1 cellular context compared by ENCODE assay signal in the genomic region with DNA sequence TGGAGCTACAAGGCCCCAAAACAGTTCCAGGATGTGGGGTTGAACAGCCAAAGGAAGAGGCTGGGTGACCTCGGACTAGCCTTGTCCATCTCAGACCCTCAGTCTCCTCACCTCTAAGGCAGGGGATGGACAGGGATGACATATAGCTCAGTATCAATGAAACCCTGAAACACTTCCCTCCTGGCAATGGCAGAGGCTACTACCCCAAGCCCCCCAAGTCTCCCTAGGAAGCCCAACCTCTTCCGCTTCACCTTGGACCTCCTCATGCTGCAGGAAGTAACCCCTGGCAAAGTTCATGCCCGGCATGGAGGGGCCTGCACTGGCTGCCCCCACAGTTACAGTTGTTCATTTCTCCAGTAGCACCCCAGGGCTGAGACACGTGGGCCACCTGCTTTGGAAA.
TF ChIP-seq lines count a peak whose summit lies in the region.

No MANE protein-coding gene starts in this region.

TF ChIP-seq in HepG2, 621 proteins besides CTCF, POLR2A, EP300 and RAD21:
- TF ChIP-seq PPARG (CRISPR knock-in tag; conservative IDR thresholded peaks at IDR 0.05) (no peak), KAT7 (CRISPR knock-in tag; IDR thresholded peaks at IDR 0.05; ENCODE audit: borderline replicate concordance) (no peak), BHLHE40 (IDR thresholded peaks at IDR 0.05; ENCODE audit: low read length) (no peak), AGO2 (optimal IDR thresholded peaks at IDR 0.05; ENCODE audit: low read depth, low read length) (peak; percentile 1), PRMT3 (CRISPR knock-in tag; IDR thresholded peaks at IDR 0.05; ENCODE audit: borderline replicate concordance, low read depth) (no peak)
- TF ChIP-seq, protein P1, sequence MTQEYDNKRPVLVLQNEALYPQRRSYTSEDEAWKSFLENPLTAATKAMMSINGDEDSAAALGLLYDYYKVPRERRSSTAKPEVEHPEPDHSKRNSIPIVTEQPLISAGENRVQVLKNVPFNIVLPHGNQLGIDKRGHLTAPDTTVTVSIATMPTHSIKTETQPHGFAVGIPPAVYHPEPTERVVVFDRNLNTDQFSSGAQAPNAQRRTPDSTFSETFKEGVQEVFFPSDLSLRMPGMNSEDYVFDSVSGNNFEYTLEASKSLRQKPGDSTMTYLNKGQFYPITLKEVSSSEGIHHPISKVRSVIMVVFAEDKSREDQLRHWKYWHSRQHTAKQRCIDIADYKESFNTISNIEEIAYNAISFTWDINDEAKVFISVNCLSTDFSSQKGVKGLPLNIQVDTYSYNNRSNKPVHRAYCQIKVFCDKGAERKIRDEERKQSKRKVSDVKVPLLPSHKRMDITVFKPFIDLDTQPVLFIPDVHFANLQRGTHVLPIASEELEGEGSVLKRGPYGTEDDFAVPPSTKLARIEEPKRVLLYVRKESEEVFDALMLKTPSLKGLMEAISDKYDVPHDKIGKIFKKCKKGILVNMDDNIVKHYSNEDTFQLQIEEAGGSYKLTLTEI (CRISPR knock-in tag; conservative IDR thresholded peaks at IDR 0.05) = no peak
